In genomic region chr9:135887585-135888050, GRCh38 we compare ENCODE assay signal across 8 cellular contexts. TPM values are rescaled to one million over a fixed set of nuclear protein-coding genes. Genes with fewer than 3 reads are reported as not detected.
DNase-seq lines count a peak whose midpoint lies in the region; ATAC-seq and TF ChIP-seq lines count a peak whose summit lies in the region.

No MANE protein-coding gene starts in this region.

- peak overlapping the region; percentile 69 for H3K4me3 Mint-ChIP-seq in activated CD4-positive, alpha-beta T cell treated with anti-CD3 and anti-CD28 coated beads, Interleukin-2, amount 10 ng/mL, durations not matched to agents 24 days and 14 days

- intact Hi-C loops in activated CD4-positive, alpha-beta T cell treated with anti-CD3 and anti-CD28 coated beads, Interleukin-2, amount 10 ng/mL, durations not matched to agents 24 days and 14 days (cut with micrococcal nuclease): loop anchor here (1.0 kb wide), 1 partner anchor 40 kb away; no protein-coding TSS in a partner anchor

- H3K4me1 Mint-ChIP-seq in activated CD4-positive, alpha-beta T cell treated with anti-CD3 and anti-CD28 coated beads, Interleukin-2, amount 10 ng/mL, durations not matched to agents 24 days and 14 days: peaks cover 41% of the 10 kb centered on the region

- H3K9me3 Mint-ChIP-seq in activated CD4-positive, alpha-beta T cell treated with anti-CD3 and anti-CD28 coated beads, Interleukin-2, amount 10 ng/mL, durations not matched to agents 24 days and 14 days: no peaks in the 10 kb centered on the region

- ATAC-seq in GM18505 (IDR thresholded peaks at IDR 0.05; ENCODE audit: unreplicated experiment) (no peak), HG03460 (IDR thresholded peaks at IDR 0.05; ENCODE audit: unreplicated experiment) (peak; percentile 68)

- peak; percentile 87 for DNase-seq in activated CD4-positive, alpha-beta T cell treated with anti-CD3 and anti-CD28 coated beads, Interleukin-2, amount 10 ng/mL, durations not matched to agents 24 days and 14 days
- DNase-seq in germinal center (ENCODE audit: low spot score) (peak; percentile 53), NCI-H1417 (lab: John Stamatoyannopoulos, UW) (no peak), HUDEP-2 (lab: John Stamatoyannopoulos, UW; ENCODE audit: unreplicated experiment in 76 of 76) (no peak), DMS153 (lab: John Stamatoyannopoulos, UW) (no peak)
- peak; percentile 29 for DNase-seq in stimulated activated CD8-positive, alpha-beta memory T cell treated with anti-CD3 and anti-CD28 coated beads, Interleukin-12 subunit alpha, Interleukin-12 subunit beta, amount 100 ng/mL, for 4 hours (ENCODE audit: low read depth)

- peak overlapping the region; percentile 63 for H3K27ac Mint-ChIP-seq in activated CD4-positive, alpha-beta T cell treated with anti-CD3 and anti-CD28 coated beads, Interleukin-2, amount 10 ng/mL, durations not matched to agents 24 days and 14 days

- H3K36me3 Mint-ChIP-seq in activated CD4-positive, alpha-beta T cell treated with anti-CD3 and anti-CD28 coated beads, Interleukin-2, amount 10 ng/mL, durations not matched to agents 24 days and 14 days (ENCODE audit: low read depth): no peaks in the 10 kb centered on the region

- no peaks in the 10 kb centered on the region for H3K27me3 Mint-ChIP-seq in activated CD4-positive, alpha-beta T cell treated with anti-CD3 and anti-CD28 coated beads, Interleukin-2, amount 10 ng/mL, durations not matched to agents 24 days and 14 days

- peak; percentile 26 for TF ChIP-seq POLR2A in GM18505 (IDR thresholded peaks at IDR 0.05; ENCODE audit: borderline replicate concordance, extremely low read depth, insufficient read depth, insufficient read length)

RNA-seq across cellular contexts. Expression of gene CAMSAP1, which starts 19.7 kb away (rescaled TPM):
- total RNA-seq in activated CD4-positive, alpha-beta T cell treated with anti-CD3 and anti-CD28 coated beads, Interleukin-2, amount 10 ng/mL, durations not matched to agents 24 days and 14 days: 45.2 and 49.9 TPM in 2 replicates

Comparison
In these comparisons a context has a peak if more than half of its experiments do, and no peak if none do; other contexts are left out.
1. DNase-seq: peak in activated CD4-positive, alpha-beta T cell treated with anti-CD3 and anti-CD28 coated beads, Interleukin-2, amount 10 ng/mL, durations not matched to agents 24 days and 14 days (single experiment), germinal center (single experiment) and stimulated activated CD8-positive, alpha-beta memory T cell treated with anti-CD3 and anti-CD28 coated beads, Interleukin-12 subunit alpha, Interleukin-12 subunit beta, amount 100 ng/mL, for 4 hours (single experiment); none in NCI-H1417 (0 of 3), HUDEP-2 (0 of 76) and DMS153 (single experiment).